Comparison of ENCODE assay signal across 8 cellular contexts in genomic region chr3:197029511-197030167, GRCh38. TPM values are rescaled to one million over a fixed set of nuclear protein-coding genes. Genes with fewer than 3 reads are reported as not detected.
DNase-seq lines count a peak whose midpoint lies in the region; ATAC-seq and TF ChIP-seq lines count a peak whose summit lies in the region.

MELTF (minus strand) TSS chr3:197029817; CDS start chr3:197029702, 115 bp downstream.

- H3K36me3 Mint-ChIP-seq in T-helper 17 cell (ENCODE audit: low read depth), result no peaks in the 10 kb centered on the region

- H3K36me3 ChIP-seq in ES-I3 (ENCODE audit: insufficient read depth, low read length), result no peaks in the 10 kb centered on the region
- H3K36me3 ChIP-seq in KOPT-K1 (ENCODE audit: insufficient read depth, low read length), result no peaks in the 10 kb centered on the region
- H3K36me3 ChIP-seq in ascending aorta, result no peaks in the 10 kb centered on the region
- no peaks in the 10 kb centered on the region for H3K36me3 ChIP-seq in iPS-18a (ENCODE audit: control insufficient read depth, low read depth, low read length)

- peak within 1 kb of the TSS; percentile 81 for H3K4me3 Mint-ChIP-seq in T-helper 17 cell

- H3K27ac ChIP-seq in KOPT-K1 (ENCODE audit: low read depth, low read length, poor library complexity, severe bottlenecking) (peak within 1 kb of the TSS; percentile 47), ascending aorta (peak within 1 kb of the TSS in 1 of 2 donors; percentile 27), iPS-18a (ENCODE audit: low read length) (no peak within 1 kb of the TSS)

- peaks cover 7% of the 10 kb centered on the region for H3K4me1 Mint-ChIP-seq in T-helper 17 cell

- intact Hi-C loops in ascending aorta (cut with DNase I), result loop anchor here (2.0 kb wide), 1 partner anchor 27 kb away; no protein-coding TSS in a partner anchor

- H3K9me3 ChIP-seq in ES-I3 (ENCODE audit: control insufficient read depth, insufficient read depth, low read length) (no peaks in the 10 kb centered on the region), KOPT-K1 (ENCODE audit: insufficient read depth, low read length, poor library complexity, severe bottlenecking) (no peaks in the 10 kb centered on the region), T-helper 17 cell (ENCODE audit: control insufficient read depth, low read length, poor library complexity, severe bottlenecking) (no peaks in the 10 kb centered on the region), ascending aorta (no peaks in the 10 kb centered on the region), iPS-18a (ENCODE audit: control insufficient read depth, low read depth, low read length) (no peaks in the 10 kb centered on the region)

- TF ChIP-seq CTCF in ascending aorta (IDR thresholded peaks at IDR 0.05), result peak; percentile 37 to 68 (median 47)

- H3K4me3 ChIP-seq in ascending aorta (peak within 1 kb of the TSS; percentile 47 to 71), iPS-18a (ENCODE audit: low read length) (peak within 1 kb of the TSS; percentile 53)

- no peak within 1 kb of the TSS for H3K27ac Mint-ChIP-seq in T-helper 17 cell

- peak within 1 kb of the TSS; percentile 73; the same call in 1 of the 2 replicates for H3K9ac ChIP-seq in ES-I3 (ENCODE audit: low read depth, low read length)
- H3K9ac ChIP-seq in iPS-18a (ENCODE audit: low read length), result no peak within 1 kb of the TSS

- peak; percentile 66 to 77 (median 75) for DNase-seq in T-helper 17 cell
- DNase-seq in ascending aorta (ENCODE audit: low spot score in 2 of 2), result no peak
- peak; percentile 42 to 70 for DNase-seq in stimulated activated CD4-positive, alpha-beta T cell treated with anti-CD3 and anti-CD28 coated beads, Interleukin-15, amount 100 ng/mL, for 1 hour (ENCODE audit: low read depth in 1 of 2, low spot score in 1 of 2)
- DNase-seq in ureter (ENCODE audit: low spot score), result no peak

- H3K4me1 ChIP-seq in ES-I3 (ENCODE audit: insufficient read depth, low read length) (peaks cover 3% of the 10 kb centered on the region), ascending aorta (peaks cover 8 to 21% of the 10 kb centered on the region in 2 donors), iPS-18a (ENCODE audit: control insufficient read depth, low read depth, low read length) (no peaks in the 10 kb centered on the region)

- H3K27me3 ChIP-seq in ascending aorta (peaks cover 5% of the 10 kb centered on the region), iPS-18a (ENCODE audit: control insufficient read depth, insufficient read depth, low read length) (peaks cover 17% of the 10 kb centered on the region)

- peak; percentile 66 for ATAC-seq in GM21576 (IDR thresholded peaks at IDR 0.05; ENCODE audit: unreplicated experiment)
- ATAC-seq in T-helper 17 cell, result peak; percentile 93

- H3K27me3 Mint-ChIP-seq in T-helper 17 cell, result peaks cover 6% of the 10 kb centered on the region

RNA-seq across cellular contexts. Expression of gene MELTF, which starts in this region (rescaled TPM):
- 1 to 10 TPM; 2.6 TPM for total RNA-seq in T-helper 17 cell
- total RNA-seq in ascending aorta, result 21.6 TPM
- total RNA-seq in ureter, result 3.4 TPM

Comparison
In these comparisons a context has a peak if more than half of its experiments do, and no peak if none do; other contexts are left out.
1. DNase-seq: peak in T-helper 17 cell (3 of 3) and stimulated activated CD4-positive, alpha-beta T cell treated with anti-CD3 and anti-CD28 coated beads, Interleukin-15, amount 100 ng/mL, for 1 hour (2 of 2); none in ascending aorta (0 of 2) and ureter (single experiment).